8 cellular contexts compared by ENCODE assay signal in the genomic region with DNA sequence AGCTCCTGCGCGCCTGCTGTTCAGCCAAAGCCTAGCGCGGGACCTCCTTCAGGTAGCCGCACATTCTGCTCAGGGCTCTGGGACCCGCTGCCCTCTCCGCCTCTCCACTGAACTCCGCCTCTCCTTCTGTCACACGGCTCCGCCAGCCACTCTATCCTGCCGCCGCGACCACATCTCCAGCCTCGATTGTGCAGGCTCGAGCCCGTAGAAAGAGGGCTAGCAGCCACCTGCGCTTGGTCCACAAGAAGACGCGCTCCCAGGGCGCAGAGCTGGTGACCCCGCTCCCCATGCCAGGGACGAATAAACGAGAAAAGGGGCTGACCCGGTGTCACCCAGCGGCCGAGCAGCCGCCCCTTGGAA. TPM values are rescaled to one million over a fixed set of nuclear protein-coding genes. Genes with fewer than 3 reads are reported as not detected.
DNase-seq lines count a peak whose midpoint lies in the region; ATAC-seq and TF ChIP-seq lines count a peak whose summit lies in the region.

No MANE protein-coding gene starts in this region.

- no peak for ATAC-seq in HCT116
- no peak for ATAC-seq in T-helper 17 cell
- no peak for ATAC-seq in GM21737 (IDR thresholded peaks at IDR 0.05; ENCODE audit: unreplicated experiment)
- ATAC-seq in GM19035 (IDR thresholded peaks at IDR 0.05; ENCODE audit: unreplicated experiment) = no peak
- ATAC-seq in GM21367 (IDR thresholded peaks at IDR 0.05; ENCODE audit: unreplicated experiment) = no peak
- ATAC-seq in HG03354 (IDR thresholded peaks at IDR 0.05; ENCODE audit: poor library complexity, severe bottlenecking, unreplicated experiment) = no peak

- CTCF ChIA-PET in HCT116 (lab: Charles Lee) = no interaction called here

- H3K27ac ChIP-seq in HCT116 (ENCODE audit: low read depth, low read length) = no peak overlapping the region
- H3K27ac ChIP-seq in sigmoid colon = no peak overlapping the region

- no peaks in the 10 kb centered on the region for H3K9me3 ChIP-seq in HCT116 (ENCODE audit: control insufficient read depth in 1 of 2, insufficient read depth in 1 of 2, low read depth in 1 of 2, low read length in 2 of 2)
- H3K9me3 ChIP-seq in T-helper 17 cell (ENCODE audit: control insufficient read depth, low read length, poor library complexity, severe bottlenecking) = no peaks in the 10 kb centered on the region
- H3K9me3 ChIP-seq in sigmoid colon = no peaks in the 10 kb centered on the region

- H4K20me1 ChIP-seq in HCT116 (ENCODE audit: insufficient read depth) = no peaks in the 10 kb centered on the region

- DNase-seq in HCT116 (ENCODE audit: low read depth, low spot score) = no peak
- no peak for DNase-seq in T-helper 17 cell
- peak; percentile 47 for DNase-seq in glutamatergic neuron
- no peak for DNase-seq in sigmoid colon

- no peaks in the 10 kb centered on the region for H3K79me2 ChIP-seq in HCT116 (ENCODE audit: insufficient read depth, low read length)

- H3K4me3 Mint-ChIP-seq in T-helper 17 cell (peak overlapping the region; percentile 97), glutamatergic neuron (ENCODE audit: unreplicated experiment) (peak overlapping the region; percentile 85)

- H3K36me3 Mint-ChIP-seq in T-helper 17 cell (ENCODE audit: low read depth) (no peaks in the 10 kb centered on the region), glutamatergic neuron (ENCODE audit: unreplicated experiment) (no peaks in the 10 kb centered on the region)

- H3K27me3 Mint-ChIP-seq in T-helper 17 cell (peaks cover 41% of the 10 kb centered on the region), glutamatergic neuron (ENCODE audit: unreplicated experiment) (peaks cover 25% of the 10 kb centered on the region)

- RAD21 ChIA-PET in HCT116 (lab: Charles Lee; ENCODE audit: low non-redundant PET in 1 of 2, low total read pairs in 2 of 2, uncharacterized antibody in 2 of 2, unreplicated experiment in 2 of 2) = interaction anchor here in 1 of 2 experiments (1.6 kb wide), 1 partner anchor 272 kb away, joined by 4 read pairs; no protein-coding TSS in a partner anchor

- no peak for TF ChIP-seq CTCF in HCT116 (IDR thresholded peaks at IDR 0.05 in 2 of 3, conservative IDR thresholded peaks at IDR 0.05 in 1 of 3; ENCODE audit: borderline replicate concordance in 1 of 3, insufficient read depth in 1 of 3, low read depth in 2 of 3, low read length in 2 of 3)
- TF ChIP-seq CTCF in glutamatergic neuron (IDR thresholded peaks at IDR 0.05; ENCODE audit: partially characterized antibody, unreplicated experiment) = no peak
- no peak for TF ChIP-seq CTCF in sigmoid colon (IDR thresholded peaks at IDR 0.05)

- peaks cover 36% of the 10 kb centered on the region for H3K4me1 Mint-ChIP-seq in T-helper 17 cell
- H3K4me1 Mint-ChIP-seq in glutamatergic neuron (ENCODE audit: low read depth, unreplicated experiment) = peaks cover 6% of the 10 kb centered on the region

- H3K36me3 ChIP-seq in HCT116 (ENCODE audit: control insufficient read depth in 1 of 2, insufficient read depth in 2 of 2, low read length in 2 of 2) (no peaks in the 10 kb centered on the region), sigmoid colon (no peaks in the 10 kb centered on the region)

- H3K4me3 ChIP-seq in HCT116 (replicated peaks in 1 of 2; ENCODE audit: low read depth in 1 of 2, low read length in 2 of 2) (no peak overlapping the region), sigmoid colon (peak overlapping the region in 3 of 4 donors; percentile 42 to 49 (median 48))

- peaks cover 10% of the 10 kb centered on the region for H3K9me3 Mint-ChIP-seq in glutamatergic neuron (ENCODE audit: unreplicated experiment)

- POLR2A ChIA-PET in HCT116 (lab: Charles Lee) = interaction anchor here (1.2 kb wide), 1 partner anchor 80 kb away, joined by 5 read pairs; the partner anchor contains the start of gene SEC22C

- H3K4me2 ChIP-seq in HCT116 (ENCODE audit: low read length) = peak overlapping the region; percentile 89

- no peak for TF ChIP-seq POLR2A in HCT116 (IDR thresholded peaks at IDR 0.05; ENCODE audit: borderline replicate concordance, extremely low read depth, insufficient read depth, insufficient read length)
- TF ChIP-seq POLR2A in sigmoid colon (IDR thresholded peaks at IDR 0.05) = no peak

- WGBS in sigmoid colon, 2 donors = 3 to 6% methylated on average over 27 of the region's 27 CpGs

- intact Hi-C loops in HCT116 (cut with micrococcal nuclease) = no loop called here
- intact Hi-C loops in sigmoid colon (cut with DNase I) = no loop called here

- H2AFZ ChIP-seq in HCT116 (ENCODE audit: low read depth, low read length, poor library complexity, severe bottlenecking) = no peak overlapping the region

- 0 out of 2 replicates have a peak overlapping the region, but pooled peaks have one; percentile 69 for H3K9ac ChIP-seq in HCT116 (ENCODE audit: low read length)

- H3K9me2 ChIP-seq in HCT116 (ENCODE audit: insufficient read depth) = no peaks in the 10 kb centered on the region

- TF ChIP-seq EP300 in sigmoid colon (IDR thresholded peaks at IDR 0.05) = no peak

- H3K4me1 ChIP-seq in HCT116 (ENCODE audit: control insufficient read depth in 1 of 2, insufficient read depth in 2 of 2, low read length in 2 of 2) (peaks cover 18 to 66% of the 10 kb centered on the region in 2 experiments), sigmoid colon (peaks cover 0 to 22% (median 19%) of the 10 kb centered on the region in 4 donors)

- BruUV-seq in HCT116 (replicated peaks; lab: Mats Ljungman, UMichigan) = no TSS peak

- H3K27me3 ChIP-seq in HCT116 (ENCODE audit: insufficient read depth, low read length) (no peaks in the 10 kb centered on the region), sigmoid colon (peaks cover 8 to 41% (median 37%) of the 10 kb centered on the region in 3 donors)

- H3K27ac Mint-ChIP-seq in T-helper 17 cell = peak overlapping the region; percentile 66
- no peak overlapping the region for H3K27ac Mint-ChIP-seq in glutamatergic neuron (ENCODE audit: unreplicated experiment)

- no peak for TF ChIP-seq RAD21 in HCT116 (IDR thresholded peaks at IDR 0.05; ENCODE audit: low read depth)

TF ChIP-seq in HCT116, 20 proteins besides CTCF, POLR2A, EP300 and RAD21 (continues in another document):
- no peak for TF ChIP-seq REST (IDR thresholded peaks at IDR 0.05; ENCODE audit: low read depth)
- no peak for TF ChIP-seq SP1 (IDR thresholded peaks at IDR 0.05; ENCODE audit: low read depth)
- TF ChIP-seq, protein P1, sequence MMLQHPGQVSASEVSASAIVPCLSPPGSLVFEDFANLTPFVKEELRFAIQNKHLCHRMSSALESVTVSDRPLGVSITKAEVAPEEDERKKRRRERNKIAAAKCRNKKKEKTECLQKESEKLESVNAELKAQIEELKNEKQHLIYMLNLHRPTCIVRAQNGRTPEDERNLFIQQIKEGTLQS (IDR thresholded peaks at IDR 0.05) = no peak
- no peak for TF ChIP-seq POLR2AphosphoS5 (IDR thresholded peaks at IDR 0.05; ENCODE audit: low read depth, low read length)
- no peak for TF ChIP-seq ELF1 (IDR thresholded peaks at IDR 0.05; ENCODE audit: borderline replicate concordance, low read depth)
- TF ChIP-seq, protein P2, sequence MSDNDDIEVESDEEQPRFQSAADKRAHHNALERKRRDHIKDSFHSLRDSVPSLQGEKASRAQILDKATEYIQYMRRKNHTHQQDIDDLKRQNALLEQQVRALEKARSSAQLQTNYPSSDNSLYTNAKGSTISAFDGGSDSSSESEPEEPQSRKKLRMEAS (IDR thresholded peaks at IDR 0.05) = no peak
- TF ChIP-seq CEBPB (IDR thresholded peaks at IDR 0.05; ENCODE audit: low read depth) = no peak
- TF ChIP-seq SIN3A (IDR thresholded peaks at IDR 0.05; ENCODE audit: low read depth) = no peak
- no peak for TF ChIP-seq ZFX (IDR thresholded peaks at IDR 0.05)
- TF ChIP-seq, protein P3, sequence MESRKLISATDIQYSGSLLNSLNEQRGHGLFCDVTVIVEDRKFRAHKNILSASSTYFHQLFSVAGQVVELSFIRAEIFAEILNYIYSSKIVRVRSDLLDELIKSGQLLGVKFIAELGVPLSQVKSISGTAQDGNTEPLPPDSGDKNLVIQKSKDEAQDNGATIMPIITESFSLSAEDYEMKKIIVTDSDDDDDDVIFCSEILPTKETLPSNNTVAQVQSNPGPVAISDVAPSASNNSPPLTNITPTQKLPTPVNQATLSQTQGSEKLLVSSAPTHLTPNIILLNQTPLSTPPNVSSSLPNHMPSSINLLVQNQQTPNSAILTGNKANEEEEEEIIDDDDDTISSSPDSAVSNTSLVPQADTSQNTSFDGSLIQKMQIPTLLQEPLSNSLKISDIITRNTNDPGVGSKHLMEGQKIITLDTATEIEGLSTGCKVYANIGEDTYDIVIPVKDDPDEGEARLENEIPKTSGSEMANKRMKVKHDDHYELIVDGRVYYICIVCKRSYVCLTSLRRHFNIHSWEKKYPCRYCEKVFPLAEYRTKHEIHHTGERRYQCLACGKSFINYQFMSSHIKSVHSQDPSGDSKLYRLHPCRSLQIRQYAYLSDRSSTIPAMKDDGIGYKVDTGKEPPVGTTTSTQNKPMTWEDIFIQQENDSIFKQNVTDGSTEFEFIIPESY (IDR thresholded peaks at IDR 0.05; ENCODE audit: extremely low read depth, insufficient replicate concordance, low read length) = no peak

RNA-seq across cellular contexts. Expression of gene VIPR1, which starts 1.1 kb away (rescaled TPM):
- total RNA-seq in HCT116 (2021; ENCODE audit: unreplicated experiment) = 9.6 TPM
- polyA plus RNA-seq in HCT116 (2012) = 4.5 and 5.6 TPM in 2 replicates
- 10 to 100 TPM; 33.4 to 72.9 TPM for total RNA-seq in T-helper 17 cell
- not detected for total RNA-seq in glutamatergic neuron (ENCODE audit: unreplicated experiment)
- 1 to 10 TPM; 2.6 to 9.6 (median 5.8) TPM for total RNA-seq in sigmoid colon
- polyA plus RNA-seq in sigmoid colon = 10 to 100 TPM; 24.5 to 50.6 (median 43.8) TPM

Comparison
In these comparisons a context has a peak if more than half of its experiments do, and no peak if none do; other contexts are left out.
1. H3K4me3 ChIP-seq: peak in sigmoid colon (3 of 4); none in HCT116 (0 of 2).